In genomic region chr7:139772115-139772514, GRCh38 we compare ENCODE assay signal across 14 cellular contexts. TPM values are rescaled to one million over a fixed set of nuclear protein-coding genes. Genes with fewer than 3 reads are reported as not detected.
DNase-seq lines count a peak whose midpoint lies in the region; ATAC-seq, FAIRE-seq and TF ChIP-seq lines count a peak whose summit lies in the region.
"Had no signal": no experiment of that assay in that cellular context is flagged by ENCODE, and none has a peak within 500 bp of the region (broad histone marks: within the 10 kb centered on the region; RNA-seq: fewer than 3 reads in every experiment).

No MANE protein-coding gene starts in this region.

- TF ChIP-seq POLR2A in Peyer's patch (IDR thresholded peaks at IDR 0.05) = no peak

- TF ChIP-seq CTCF in astrocyte (IDR thresholded peaks at IDR 0.05; ENCODE audit: insufficient read depth, low read depth, low read length) (no peak), keratinocyte (optimal IDR thresholded peaks at IDR 0.05 in 1 of 3, IDR thresholded peaks at IDR 0.05 in 1 of 3, conservative IDR thresholded peaks at IDR 0.05 in 1 of 3; ENCODE audit: extremely low read depth in 1 of 3, insufficient read depth in 2 of 3, low read length in 3 of 3) (no peak), Peyer's patch (IDR thresholded peaks at IDR 0.05) (no peak)

- H3K27ac ChIP-seq in astrocyte (ENCODE audit: low read depth, low read length) (peak overlapping the region; percentile 77), keratinocyte (ENCODE audit: control insufficient read depth, insufficient read depth, low read length) (peak overlapping the region; percentile 77), Peyer's patch (no peak overlapping the region)
- H3K27ac ChIP-seq: tibial nerve had no signal

- FAIRE-seq in astrocyte (lab: Jason Lieb, UNC) (no peak), keratinocyte (lab: Jason Lieb, UNC) (no peak)

- H3K9me3 Mint-ChIP-seq in astrocyte (ENCODE audit: unreplicated experiment) = no peaks in the 10 kb centered on the region
- no peaks in the 10 kb centered on the region for H3K9me3 Mint-ChIP-seq in stimulated activated memory B cell treated with anti-CD40 and anti-IgM and Interleukin-4, amounts not matched to agents 10 μg/mL and 1 μg/mL and 100 μg/mL, for 72 hours
- H3K9me3 Mint-ChIP-seq: activated T-cell treated with anti-CD3 and anti-CD28 coated beads, Interleukin-2, amount 50 U/mL, for 72 hours had no signal

- H3K9ac ChIP-seq in astrocyte (ENCODE audit: low read length) (peak overlapping the region; percentile 51), keratinocyte (ENCODE audit: control insufficient read depth, extremely low read depth, insufficient read depth, low read length) (peak overlapping the region; percentile 49)

- dilution Hi-C loops in keratinocyte (cut with MboI; ENCODE audit: extremely low pct_ligation_motif_present, low sequenced_read_pairs) = no loop called here

- peak overlapping the region; percentile 43 for H3K4me3 Mint-ChIP-seq in astrocyte (ENCODE audit: unreplicated experiment)
- no peak overlapping the region for H3K4me3 Mint-ChIP-seq in stimulated activated memory B cell treated with anti-CD40 and anti-IgM and Interleukin-4, amounts not matched to agents 10 μg/mL and 1 μg/mL and 100 μg/mL, for 72 hours

- H3K4me2 ChIP-seq in astrocyte (ENCODE audit: low read length) = peak overlapping the region; percentile 81
- H3K4me2 ChIP-seq in keratinocyte (ENCODE audit: control insufficient read depth, extremely low read depth, insufficient read depth, low read depth, low read length) = peak overlapping the region; percentile 76

- H3K27me3 ChIP-seq in astrocyte (ENCODE audit: insufficient read depth, low read length) = no peaks in the 10 kb centered on the region
- no peaks in the 10 kb centered on the region for H3K27me3 ChIP-seq in keratinocyte (ENCODE audit: control insufficient read depth, extremely low read depth, insufficient read depth, low read length)
- no peaks in the 10 kb centered on the region for H3K27me3 ChIP-seq in Peyer's patch
- H3K27me3 ChIP-seq: tibial nerve had no signal

- H3K36me3 ChIP-seq in astrocyte (ENCODE audit: insufficient read depth, low read length) (peaks cover 3% of the 10 kb centered on the region), keratinocyte (ENCODE audit: control insufficient read depth in 2 of 2, extremely low read depth in 1 of 2, insufficient read depth in 2 of 2, low read length in 2 of 2) (peaks cover 0 to 9% of the 10 kb centered on the region in 2 experiments), Peyer's patch (no peaks in the 10 kb centered on the region)

- H3K79me2 ChIP-seq in astrocyte (ENCODE audit: insufficient read depth, low read length) = peaks cover 89% of the 10 kb centered on the region
- peaks cover 77% of the 10 kb centered on the region for H3K79me2 ChIP-seq in keratinocyte (ENCODE audit: control insufficient read depth, insufficient read depth, low read length)

- peaks cover 4% of the 10 kb centered on the region for H3K36me3 Mint-ChIP-seq in astrocyte (ENCODE audit: low read depth, unreplicated experiment)
- H3K36me3 Mint-ChIP-seq in stimulated activated memory B cell treated with anti-CD40 and anti-IgM and Interleukin-4, amounts not matched to agents 10 μg/mL and 1 μg/mL and 100 μg/mL, for 72 hours = peaks cover 27% of the 10 kb centered on the region

- H4K20me1 ChIP-seq in astrocyte (ENCODE audit: insufficient read depth, low read length) (peaks cover 72% of the 10 kb centered on the region), keratinocyte (ENCODE audit: control insufficient read depth, extremely low read depth, insufficient read depth, low read length) (no peaks in the 10 kb centered on the region)

- no peak overlapping the region for H3K27ac Mint-ChIP-seq in astrocyte (ENCODE audit: unreplicated experiment)
- peak overlapping the region; percentile 69 for H3K27ac Mint-ChIP-seq in stimulated activated memory B cell treated with anti-CD40 and anti-IgM and Interleukin-4, amounts not matched to agents 10 μg/mL and 1 μg/mL and 100 μg/mL, for 72 hours

- no peaks in the 10 kb centered on the region for H3K9me3 ChIP-seq in astrocyte (ENCODE audit: insufficient read depth, low read depth, low read length)
- no peaks in the 10 kb centered on the region for H3K9me3 ChIP-seq in keratinocyte (ENCODE audit: control insufficient read depth, low read depth, low read length)
- no peaks in the 10 kb centered on the region for H3K9me3 ChIP-seq in Peyer's patch
- H3K9me3 ChIP-seq: mucosa of descending colon, tibial nerve had no signal

- H3K4me1 ChIP-seq in astrocyte (ENCODE audit: insufficient read depth, low read length) (peaks cover 43% of the 10 kb centered on the region), keratinocyte (ENCODE audit: control insufficient read depth, extremely low read depth, insufficient read depth, low read length) (peaks cover 53% of the 10 kb centered on the region), Peyer's patch (peaks cover 0 to 16% (median 4%) of the 10 kb centered on the region in 4 donors)

- H3K4me3 ChIP-seq in astrocyte (ENCODE audit: insufficient read depth, low read depth, low read length) (no peak overlapping the region), keratinocyte (ENCODE audit: control insufficient read depth in 2 of 3, extremely low read depth in 1 of 3, insufficient read depth in 2 of 3, low read depth in 1 of 3, low read length in 3 of 3) (no peak overlapping the region), Peyer's patch (no peak overlapping the region)
- H3K4me3 ChIP-seq: mucosa of descending colon, tibial nerve had no signal

- no peaks in the 10 kb centered on the region for H3K27me3 Mint-ChIP-seq in astrocyte (ENCODE audit: low read depth, unreplicated experiment)
- H3K27me3 Mint-ChIP-seq in stimulated activated memory B cell treated with anti-CD40 and anti-IgM and Interleukin-4, amounts not matched to agents 10 μg/mL and 1 μg/mL and 100 μg/mL, for 72 hours = no peaks in the 10 kb centered on the region

- peaks cover 38% of the 10 kb centered on the region for H3K4me1 Mint-ChIP-seq in astrocyte (ENCODE audit: low read depth, unreplicated experiment)
- peaks cover 84% of the 10 kb centered on the region for H3K4me1 Mint-ChIP-seq in stimulated activated memory B cell treated with anti-CD40 and anti-IgM and Interleukin-4, amounts not matched to agents 10 μg/mL and 1 μg/mL and 100 μg/mL, for 72 hours

- H3K9me1 ChIP-seq in keratinocyte (ENCODE audit: control insufficient read depth, extremely low read depth, insufficient read depth, low read length) = peaks cover 3% of the 10 kb centered on the region

- DNase-seq in MV-4-11 (lab: John Stamatoyannopoulos, UW) = peak; percentile 21
- DNase-seq in astrocyte (ENCODE audit: low read depth) = no peak
- no peak for DNase-seq in keratinocyte (ENCODE audit: low read depth, low spot score)
- DNase-seq in stimulated activated naive CD4-positive, alpha-beta T cell (lab: John Stamatoyannopoulos, UW) = no peak
- DNase-seq in Peyer's patch = no peak
- DNase-seq in stimulated activated CD4-positive, alpha-beta T cell treated with anti-CD3 and anti-CD28 coated beads, Interleukin-1b, Interleukin-23, amount 100 ng/mL, for 48 hours = no peak
- DNase-seq: activated CD4-positive, alpha-beta T cell treated with anti-CD3 and anti-CD28 coated beads for 4 hours; activated T-cell treated with anti-CD3 and anti-CD28 coated beads, Interleukin-2, amount 50 U/mL, for 72 hours; mucosa of descending colon; NCI-H1092; right cardiac atrium had no signal

- ATAC-seq in stimulated activated memory B cell treated with anti-CD40 and anti-IgM and Interleukin-4, amounts not matched to agents 10 μg/mL and 1 μg/mL and 100 μg/mL, for 72 hours = no peak
- no peak for ATAC-seq in GM21825 (IDR thresholded peaks at IDR 0.05; ENCODE audit: unreplicated experiment)
- ATAC-seq: mucosa of descending colon, right cardiac atrium had no signal

- H2AFZ ChIP-seq in astrocyte (ENCODE audit: low read depth, low read length) (no peak overlapping the region), keratinocyte (ENCODE audit: control insufficient read depth, low read length) (no peak overlapping the region)

RNA-seq across cellular contexts. Expression of gene HIPK2, which starts 5.7 kb away (rescaled TPM):
- total RNA-seq in astrocyte (34.3 and 35.8 TPM in 2 replicates), Peyer's patch (10 to 100 TPM; 16.6 to 60.2 (median 35.1) TPM)
- 4.5 to 13.9 TPM (median 5.8 TPM) in 3 replicates for polyA plus RNA-seq in keratinocyte
- polyA plus RNA-seq in keratinocyte (2011; ENCODE audit: low read depth) = 9.9 TPM
- polyA plus RNA-seq in keratinocyte (2011; cell fraction: cytosol; rRNA removed) = 8.1 and 8.9 TPM in 2 replicates
- 26.2 and 27.3 TPM in 2 replicates for polyA plus RNA-seq in keratinocyte (2011; cell fraction: nucleus; rRNA removed)
- polyA plus RNA-seq in keratinocyte (2012; ENCODE audit: low replicate concordance) = 8.4 and 12.3 TPM in 2 replicates
- 21.2 to 96.1 TPM (median 23.9 TPM) in 3 replicates for polyA minus RNA-seq in keratinocyte
- polyA minus RNA-seq in keratinocyte (2011; cell fraction: cytosol; rRNA and poly(A)+ RNA removed) = 12.5 TPM
- 15.4 and 29.2 TPM in 2 replicates for polyA minus RNA-seq in keratinocyte (2011; cell fraction: nucleus; rRNA and poly(A)+ RNA removed)

RNA-seq across cellular contexts. Expression of gene TBXAS1, which starts 56.9 kb away (rescaled TPM):
- total RNA-seq in astrocyte = 0.99 and 1.1 TPM in 2 replicates
- polyA plus RNA-seq in keratinocyte = 1.8 to 3.7 TPM (median 2.9 TPM) in 3 replicates
- polyA plus RNA-seq in keratinocyte (2011; ENCODE audit: low read depth) = 1.0 TPM
- polyA plus RNA-seq in keratinocyte (2011; cell fraction: cytosol; rRNA removed) = 1.2 and 1.8 TPM in 2 replicates
- 5.5 and 5.7 TPM in 2 replicates for polyA plus RNA-seq in keratinocyte (2011; cell fraction: nucleus; rRNA removed)
- 0.52 and 2.4 TPM in 2 replicates for polyA plus RNA-seq in keratinocyte (2012; ENCODE audit: low replicate concordance)
- polyA minus RNA-seq in keratinocyte = 0.40 to 4.1 TPM (median 3.6 TPM) in 3 replicates
- not detected for polyA minus RNA-seq in keratinocyte (2011; cell fraction: cytosol; rRNA and poly(A)+ RNA removed)
- polyA minus RNA-seq in keratinocyte (2011; cell fraction: nucleus; rRNA and poly(A)+ RNA removed) = 0.93 and 1.2 TPM in 2 replicates
- 100 to 1,000 TPM in 1 of 4 donors, 10 to 100 TPM in 3; 11.2 to 227 (median 33.9) TPM for total RNA-seq in Peyer's patch

Comparison
In these comparisons a context has a peak if more than half of its experiments do, and no peak if none do; other contexts are left out.
1. H3K27ac ChIP-seq: peak in astrocyte (single experiment) and keratinocyte (single experiment); none in Peyer's patch (0 of 4).